In the genomic region with DNA sequence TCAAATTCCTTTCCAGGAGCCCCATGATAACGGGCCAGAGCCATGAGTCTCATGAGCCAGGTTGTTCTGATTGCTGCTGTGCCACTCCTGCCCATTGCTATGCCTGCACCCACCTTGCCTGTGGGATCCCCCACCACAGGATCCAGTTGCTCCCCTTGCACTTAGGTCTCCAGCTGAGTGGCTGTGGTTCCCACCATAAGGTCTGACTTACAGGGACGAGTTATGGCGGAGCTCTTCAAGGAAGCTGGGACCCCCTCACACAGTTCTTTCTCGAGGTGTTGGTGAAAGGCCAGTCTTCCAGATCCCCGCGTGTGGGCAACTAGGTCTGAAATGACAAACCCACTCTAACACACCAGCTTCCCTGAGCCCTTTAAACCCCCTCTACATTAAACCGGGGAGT, we compare ENCODE assay signal across 7 cellular contexts.
"Had no signal": no experiment of that assay in that cellular context is flagged by ENCODE, and none has a peak within 500 bp of the region (broad histone marks: within the 10 kb centered on the region; RNA-seq: fewer than 3 reads in every experiment).

No MANE protein-coding gene starts in this region.

- H3K27ac Mint-ChIP-seq: GM23338, H9 had no signal

- H3K4me3 Mint-ChIP-seq: GM23338, H9 had no signal

- H3K9me3 Mint-ChIP-seq: H9 had no signal

- H3K4me3 ChIP-seq: GM23338 had no signal

- DNase-seq: H9, HCEC 1CT, IMR-90 had no signal

- ATAC-seq: GM23338 had no signal

- H3K4me1 Mint-ChIP-seq: GM23338 had no signal

- FAIRE-seq: H1, H54, HTR-8/SVneo had no signal
